2 cellular contexts compared by ENCODE assay signal in the genomic region with DNA sequence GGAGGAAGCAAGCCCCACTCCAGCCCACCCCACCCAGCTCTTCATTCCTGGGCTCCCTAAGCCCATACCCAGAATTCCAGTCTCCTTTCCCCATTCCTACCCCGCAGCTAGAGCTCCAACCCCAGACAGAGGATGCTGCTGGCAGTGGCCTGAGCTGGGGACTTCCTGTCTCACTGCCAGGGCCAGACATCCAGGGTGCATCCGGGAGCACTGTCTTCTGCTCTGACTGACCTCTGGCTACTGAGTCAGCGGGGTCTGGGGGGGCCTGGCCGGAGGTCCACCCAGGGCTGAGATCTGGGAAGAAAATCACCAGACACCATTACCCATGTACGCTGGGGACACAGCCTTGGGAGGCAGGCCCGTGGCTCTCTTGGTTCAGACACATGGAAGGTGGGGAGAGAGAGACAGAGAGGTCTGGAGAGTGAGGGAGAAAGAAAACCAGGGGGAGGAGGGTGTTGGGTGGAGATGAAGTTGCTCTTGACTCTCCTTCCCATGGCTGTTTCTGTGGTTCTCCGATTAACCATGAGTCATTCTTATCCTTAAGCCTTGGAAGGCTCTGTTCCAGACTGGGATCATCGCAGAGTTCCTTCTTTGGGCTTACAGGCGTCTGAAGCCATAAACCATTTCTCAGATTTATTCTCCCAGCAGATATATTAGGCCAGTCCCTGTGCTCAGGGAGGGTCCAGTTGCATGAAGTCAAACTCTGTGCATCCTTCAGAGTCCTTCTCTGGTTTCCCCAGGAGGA.
TF ChIP-seq lines count a peak whose summit lies in the region.

No MANE protein-coding gene starts in this region.

TF ChIP-seq in liver, 16 proteins besides CTCF, POLR2A, EP300 and RAD21:
- TF ChIP-seq GABPA (IDR thresholded peaks at IDR 0.05 in 1 of 2, conservative IDR thresholded peaks at IDR 0.05 in 1 of 2) = no peak
- no peak for TF ChIP-seq HNF4G (IDR thresholded peaks at IDR 0.05)
- peak; percentile 90 for TF ChIP-seq NR2F2 (IDR thresholded peaks at IDR 0.05)
- TF ChIP-seq ZBTB33 (IDR thresholded peaks at IDR 0.05) = no peak
- TF ChIP-seq FOXA1 (IDR thresholded peaks at IDR 0.05) = no peak
- TF ChIP-seq, protein P1, sequence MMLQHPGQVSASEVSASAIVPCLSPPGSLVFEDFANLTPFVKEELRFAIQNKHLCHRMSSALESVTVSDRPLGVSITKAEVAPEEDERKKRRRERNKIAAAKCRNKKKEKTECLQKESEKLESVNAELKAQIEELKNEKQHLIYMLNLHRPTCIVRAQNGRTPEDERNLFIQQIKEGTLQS (IDR thresholded peaks at IDR 0.05) = no peak
- no peak for TF ChIP-seq SP1 (IDR thresholded peaks at IDR 0.05)
- TF ChIP-seq EGR1 (IDR thresholded peaks at IDR 0.05; ENCODE audit: low read depth in 2 of 2) = no peak
- TF ChIP-seq RXRA (IDR thresholded peaks at IDR 0.05) = peak; percentile 20 to 28
- TF ChIP-seq TAF1 (conservative IDR thresholded peaks at IDR 0.05) = no peak
- TF ChIP-seq, protein P2, sequence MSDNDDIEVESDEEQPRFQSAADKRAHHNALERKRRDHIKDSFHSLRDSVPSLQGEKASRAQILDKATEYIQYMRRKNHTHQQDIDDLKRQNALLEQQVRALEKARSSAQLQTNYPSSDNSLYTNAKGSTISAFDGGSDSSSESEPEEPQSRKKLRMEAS (IDR thresholded peaks at IDR 0.05) = no peak
- TF ChIP-seq FOXA2 (IDR thresholded peaks at IDR 0.05) = no peak
- peak in 1 of 2 donors; percentile 36 for TF ChIP-seq JUND (IDR thresholded peaks at IDR 0.05)

TF ChIP-seq in HepG2, 621 proteins besides CTCF, POLR2A, EP300 and RAD21:
- TF ChIP-seq ZNF235 (CRISPR knock-in tag; IDR thresholded peaks at IDR 0.05; ENCODE audit: borderline replicate concordance) (no peak), NFE2L1 (CRISPR knock-in tag; IDR thresholded peaks at IDR 0.05; ENCODE audit: borderline replicate concordance) (no peak), ZNF839 (CRISPR knock-in tag; IDR thresholded peaks at IDR 0.05; ENCODE audit: borderline replicate concordance) (no peak), TEAD3 (CRISPR knock-in tag; optimal IDR thresholded peaks at IDR 0.05; ENCODE audit: borderline replicate concordance) (no peak), ZFP36L1 (CRISPR knock-in tag; IDR thresholded peaks at IDR 0.05) (no peak), TAF1 (CRISPR knock-in tag; IDR thresholded peaks at IDR 0.05) (no peak), GZF1 (CRISPR knock-in tag; IDR thresholded peaks at IDR 0.05) (no peak), PLSCR1 (CRISPR knock-in tag; IDR thresholded peaks at IDR 0.05; ENCODE audit: borderline replicate concordance) (no peak)
